ENCODE assay signal across 8 cellular contexts in the genomic region with DNA sequence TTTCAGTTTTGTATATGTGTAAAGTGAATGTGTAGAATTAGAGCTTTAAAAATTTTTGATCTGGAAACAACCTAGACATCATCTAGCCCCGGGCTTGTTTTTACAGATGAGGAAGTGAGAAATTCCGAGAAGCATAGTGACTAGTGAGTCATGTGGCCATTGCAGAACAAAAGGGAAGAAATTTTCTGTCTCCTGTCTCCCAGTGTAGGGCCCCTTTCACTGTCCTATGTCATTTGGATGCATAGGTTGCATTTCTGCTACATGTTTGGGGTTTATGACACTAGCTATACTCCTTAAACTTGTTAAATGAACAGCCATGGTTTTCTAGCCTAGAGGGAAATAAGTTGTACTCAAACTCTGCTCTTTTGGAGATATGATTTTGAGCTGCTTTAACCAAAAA.
DNase-seq lines count a peak whose midpoint lies in the region; ATAC-seq and TF ChIP-seq lines count a peak whose summit lies in the region.

No MANE protein-coding gene starts in this region.

- H3K36me3 ChIP-seq in DND-41 (ENCODE audit: insufficient read depth, low read length) (no peaks in the 10 kb centered on the region), Caco-2 (ENCODE audit: control insufficient read depth, insufficient read depth, low read length) (no peaks in the 10 kb centered on the region)

- CTCF ChIA-PET in Caco-2 (lab: Charles Lee) = no interaction called here

- ATAC-seq in DND-41 (ENCODE audit: insufficient read depth, low read depth) = peak; percentile 74
- peak; percentile 99 for ATAC-seq in GM19372 (IDR thresholded peaks at IDR 0.05; ENCODE audit: low read depth, unreplicated experiment)
- ATAC-seq in HG03280 (IDR thresholded peaks at IDR 0.05; ENCODE audit: unreplicated experiment) = peak; percentile 93
- peak; percentile 99 for ATAC-seq in foreskin keratinocyte
- peak; percentile 97 for ATAC-seq in stimulated activated naive CD8-positive, alpha-beta T cell treated with anti-CD3 and anti-CD28 coated beads, Interleukin-15, amount 100 ng/mL, for 72 hours

- H3K27me3 ChIP-seq in DND-41 (ENCODE audit: insufficient read depth, low read length, poor library complexity) (no peaks in the 10 kb centered on the region), foreskin keratinocyte (no peaks in the 10 kb centered on the region), Caco-2 (replicated peaks; ENCODE audit: control insufficient read depth, insufficient read depth, low read length) (no peaks in the 10 kb centered on the region)

- H3K4me3 ChIP-seq in DND-41 (ENCODE audit: low read depth in 1 of 2, low read length in 2 of 2) = no peak overlapping the region
- no peak overlapping the region for H3K4me3 ChIP-seq in Caco-2 (ENCODE audit: low read depth, low read length)

- BruUV-seq in Caco-2 (replicated peaks; lab: Mats Ljungman, UMichigan) = no TSS peak

- H2AFZ ChIP-seq in DND-41 (ENCODE audit: low read depth, low read length) = no peak overlapping the region

- H3K9ac ChIP-seq in DND-41 (ENCODE audit: low read depth, low read length) = no peak overlapping the region

- H3K4me1 Mint-ChIP-seq in T-helper 2 cell treated with Interferon-gamma antibody and Interleukin-4, amounts not matched to agents 5 μg/mL and 100 μg/mL, for 36 hours (ENCODE audit: low read depth) = peaks cover 34% of the 10 kb centered on the region
- peaks cover 43% of the 10 kb centered on the region for H3K4me1 Mint-ChIP-seq in stimulated activated naive CD8-positive, alpha-beta T cell treated with anti-CD3 and anti-CD28 coated beads, Interleukin-15, amount 100 ng/mL, for 72 hours
- H3K4me1 Mint-ChIP-seq in Caco-2 (ENCODE audit: low read depth, unreplicated experiment) = no peaks in the 10 kb centered on the region

- H3K79me2 ChIP-seq in DND-41 (ENCODE audit: insufficient read depth, low read length) = no peaks in the 10 kb centered on the region

- POLR2A ChIA-PET in Caco-2 (lab: Charles Lee) = no interaction called here

- H4K20me1 ChIP-seq in DND-41 (ENCODE audit: insufficient read depth, low read length) = peaks cover 2% of the 10 kb centered on the region; the same call in 1 of the 2 replicates

- no peak for DNase-seq in DND-41
- DNase-seq in T-helper 2 cell treated with Interferon-gamma antibody and Interleukin-4, amounts not matched to agents 5 μg/mL and 100 μg/mL, for 36 hours (ENCODE audit: low spot score) = peak; percentile 57
- peak; percentile 49 to 75 for DNase-seq in foreskin keratinocyte
- DNase-seq in stimulated activated naive CD8-positive, alpha-beta T cell treated with anti-CD3 and anti-CD28 coated beads, Interleukin-15, amount 100 ng/mL, for 72 hours = peak; percentile 26 to 39
- no peak for DNase-seq in Caco-2
- no peak for DNase-seq in NCI-H2081 treated with DMSO at 0.1 percent for 48 hours (lab: John Stamatoyannopoulos, UW)

- H3K27ac ChIP-seq in DND-41 (ENCODE audit: low read length) = no peak overlapping the region
- H3K27ac ChIP-seq in foreskin keratinocyte = no peak overlapping the region

- intact Hi-C loops in Caco-2 (cut with micrococcal nuclease; ENCODE audit: unreplicated experiment) = no loop called here

- no peaks in the 10 kb centered on the region for H3K4me1 ChIP-seq in DND-41 (ENCODE audit: insufficient read depth, low read length)
- peaks cover 14% of the 10 kb centered on the region for H3K4me1 ChIP-seq in foreskin keratinocyte
- H3K4me1 ChIP-seq in Caco-2 = no peaks in the 10 kb centered on the region

- H3K9me3 Mint-ChIP-seq in T-helper 2 cell treated with Interferon-gamma antibody and Interleukin-4, amounts not matched to agents 5 μg/mL and 100 μg/mL, for 36 hours = no peaks in the 10 kb centered on the region
- H3K9me3 Mint-ChIP-seq in stimulated activated naive CD8-positive, alpha-beta T cell treated with anti-CD3 and anti-CD28 coated beads, Interleukin-15, amount 100 ng/mL, for 72 hours = no peaks in the 10 kb centered on the region
- no peaks in the 10 kb centered on the region for H3K9me3 Mint-ChIP-seq in Caco-2 (ENCODE audit: unreplicated experiment)

- TF ChIP-seq CTCF in DND-41 (IDR thresholded peaks at IDR 0.05; ENCODE audit: borderline replicate concordance, extremely low read depth, low read length, poor library complexity, severe bottlenecking) = no peak
- no peak for TF ChIP-seq CTCF in foreskin keratinocyte (conservative IDR thresholded peaks at IDR 0.05)
- no peak for TF ChIP-seq CTCF in Caco-2 (IDR thresholded peaks at IDR 0.05; ENCODE audit: insufficient read depth in 1 of 2, low read depth in 1 of 2, low read length in 1 of 2, severe bottlenecking in 1 of 2, unreplicated experiment in 1 of 2)

- H3K4me3 Mint-ChIP-seq in T-helper 2 cell treated with Interferon-gamma antibody and Interleukin-4, amounts not matched to agents 5 μg/mL and 100 μg/mL, for 36 hours = peak overlapping the region; percentile 54
- peak overlapping the region; percentile 49 to 58 for H3K4me3 Mint-ChIP-seq in stimulated activated naive CD8-positive, alpha-beta T cell treated with anti-CD3 and anti-CD28 coated beads, Interleukin-15, amount 100 ng/mL, for 72 hours
- H3K4me3 Mint-ChIP-seq in Caco-2 (ENCODE audit: unreplicated experiment) = no peak overlapping the region

- H3K36me3 Mint-ChIP-seq in T-helper 2 cell treated with Interferon-gamma antibody and Interleukin-4, amounts not matched to agents 5 μg/mL and 100 μg/mL, for 36 hours (ENCODE audit: low read depth) = peaks cover 8% of the 10 kb centered on the region
- no peaks in the 10 kb centered on the region for H3K36me3 Mint-ChIP-seq in Caco-2 (ENCODE audit: insufficient read depth, unreplicated experiment)

- H3K27me3 Mint-ChIP-seq in T-helper 2 cell treated with Interferon-gamma antibody and Interleukin-4, amounts not matched to agents 5 μg/mL and 100 μg/mL, for 36 hours (ENCODE audit: low read depth) = no peaks in the 10 kb centered on the region
- no peaks in the 10 kb centered on the region for H3K27me3 Mint-ChIP-seq in stimulated activated naive CD8-positive, alpha-beta T cell treated with anti-CD3 and anti-CD28 coated beads, Interleukin-15, amount 100 ng/mL, for 72 hours
- peaks cover 2% of the 10 kb centered on the region for H3K27me3 Mint-ChIP-seq in Caco-2 (ENCODE audit: insufficient read depth, unreplicated experiment)

- H3K27ac Mint-ChIP-seq in T-helper 2 cell treated with Interferon-gamma antibody and Interleukin-4, amounts not matched to agents 5 μg/mL and 100 μg/mL, for 36 hours = peak overlapping the region; percentile 38
- H3K27ac Mint-ChIP-seq in stimulated activated naive CD8-positive, alpha-beta T cell treated with anti-CD3 and anti-CD28 coated beads, Interleukin-15, amount 100 ng/mL, for 72 hours = peak overlapping the region in 1 of 2 donors; percentile 31
- H3K27ac Mint-ChIP-seq in Caco-2 (ENCODE audit: unreplicated experiment) = no peak overlapping the region

- H3K9me3 ChIP-seq in DND-41 (ENCODE audit: insufficient read depth, low read length, severe bottlenecking) (no peaks in the 10 kb centered on the region), Caco-2 (no peaks in the 10 kb centered on the region)

- H3K4me2 ChIP-seq in DND-41 (ENCODE audit: insufficient read depth, low read length) = no peak overlapping the region

Comparison
In these comparisons a context has a peak if more than half of its experiments do, and no peak if none do; other contexts are left out.
1. DNase-seq: peak in T-helper 2 cell treated with Interferon-gamma antibody and Interleukin-4, amounts not matched to agents 5 μg/mL and 100 μg/mL, for 36 hours (single experiment), foreskin keratinocyte (2 of 2) and stimulated activated naive CD8-positive, alpha-beta T cell treated with anti-CD3 and anti-CD28 coated beads, Interleukin-15, amount 100 ng/mL, for 72 hours (2 of 2); none in DND-41 (single experiment), Caco-2 (0 of 2) and NCI-H2081 treated with DMSO at 0.1 percent for 48 hours (single experiment).
2. Peak in every context shown above with its lines, with median percentiles within 50 percentile points of each other: ATAC-seq.